Comparison of ENCODE assay signal across 9 cellular contexts in genomic region chr19:3098515-3099346, GRCh38. TPM values are rescaled to one million over a fixed set of nuclear protein-coding genes. Genes with fewer than 3 reads are reported as not detected.
DNase-seq lines count a peak whose midpoint lies in the region; ATAC-seq and TF ChIP-seq lines count a peak whose summit lies in the region.
"Had no signal": no experiment of that assay in that cellular context is flagged by ENCODE, and none has a peak within 500 bp of the region (broad histone marks: within the 10 kb centered on the region; RNA-seq: fewer than 3 reads in every experiment).

No MANE protein-coding gene starts in this region.

- DNase-seq in CD4-positive, alpha-beta memory T cell: peak in 4 of 5 donors; percentile 31 to 43 (median 38)
- DNase-seq in UCSD-AML1 (lab: John Stamatoyannopoulos, UW; ENCODE audit: unreplicated experiment) (peak; percentile 24), fibroblast of the aortic adventitia (ENCODE audit: low read depth) (peak; percentile 38), OCI-M2 (lab: John Stamatoyannopoulos, UW; ENCODE audit: unreplicated experiment) (no peak)
- DNase-seq: NCI-H2107 had no signal

- H3K36me3 Mint-ChIP-seq in CD4-positive, alpha-beta memory T cell: no peaks in the 10 kb centered on the region

- no peaks in the 10 kb centered on the region for H3K36me3 ChIP-seq in CD4-positive, alpha-beta memory T cell (ENCODE audit: insufficient read depth, low read length)
- H3K36me3 ChIP-seq in parathyroid adenoma (ENCODE audit: control insufficient read depth, insufficient read depth, low read length): no peaks in the 10 kb centered on the region

- H3K79me2 ChIP-seq in parathyroid adenoma: peaks cover 87% of the 10 kb centered on the region

- TF ChIP-seq CTCF in fibroblast of the aortic adventitia (IDR thresholded peaks at IDR 0.05; ENCODE audit: insufficient read depth, low read length): no peak
- no peak for TF ChIP-seq CTCF in parathyroid adenoma (IDR thresholded peaks at IDR 0.05)

- CTCF ChIA-PET in CD4-positive, alpha-beta memory T cell (lab: Charles Lee; ENCODE audit: partially characterized antibody): interaction anchor here (1.0 to 1.6 kb wide), 3 partner anchors 10 to 148 kb away, joined by 3 to 6 read pairs (median 5); no protein-coding TSS in a partner anchor

- peaks cover 37% of the 10 kb centered on the region for H3K4me1 ChIP-seq in CD4-positive, alpha-beta memory T cell (ENCODE audit: insufficient read depth, low read length)
- peaks cover 29% of the 10 kb centered on the region for H3K4me1 ChIP-seq in parathyroid adenoma

- peak overlapping the region; percentile 60 to 87 (median 78) for H3K4me3 Mint-ChIP-seq in CD4-positive, alpha-beta memory T cell

- ATAC-seq in GM21515 (IDR thresholded peaks at IDR 0.05; ENCODE audit: unreplicated experiment) (no peak), GM21367 (IDR thresholded peaks at IDR 0.05; ENCODE audit: unreplicated experiment) (no peak), GM18868 (IDR thresholded peaks at IDR 0.05; ENCODE audit: unreplicated experiment) (no peak)

- intact Hi-C loops in CD4-positive, alpha-beta memory T cell (cut with micrococcal nuclease): no loop called here

- H3K27me3 Mint-ChIP-seq in CD4-positive, alpha-beta memory T cell: peaks cover 5 to 18% of the 10 kb centered on the region in 2 donors

- no peak overlapping the region for H3K9ac ChIP-seq in parathyroid adenoma

- POLR2A ChIA-PET in CD4-positive, alpha-beta memory T cell (lab: Charles Lee; ENCODE audit: partially characterized antibody): interaction anchor here (0.7 to 1.6 kb wide), 4 partner anchors 37 to 148 kb away, joined by 3 to 4 read pairs (median 4); no protein-coding TSS in a partner anchor

- H3K27me3 ChIP-seq in CD4-positive, alpha-beta memory T cell (ENCODE audit: insufficient read depth, low read length): peaks cover 6% of the 10 kb centered on the region
- H3K27me3 ChIP-seq in parathyroid adenoma (ENCODE audit: control insufficient read depth, insufficient read depth, low read length): no peaks in the 10 kb centered on the region

- H3K4me2 ChIP-seq in parathyroid adenoma (ENCODE audit: low read length): peak overlapping the region; percentile 62

- no peak overlapping the region for H3K27ac ChIP-seq in CD4-positive, alpha-beta memory T cell (ENCODE audit: low read depth, low read length)
- H3K27ac ChIP-seq in parathyroid adenoma: peak overlapping the region; percentile 33

- no peaks in the 10 kb centered on the region for H3K9me3 Mint-ChIP-seq in CD4-positive, alpha-beta memory T cell

- H3K27ac Mint-ChIP-seq in CD4-positive, alpha-beta memory T cell: peak overlapping the region in 6 of 7 donors; percentile 25 to 69 (median 51)

- no peak overlapping the region for H2AFZ ChIP-seq in parathyroid adenoma

- no peak overlapping the region for H3K4me3 ChIP-seq in CD4-positive, alpha-beta memory T cell (ENCODE audit: low read length in 2 of 2)
- H3K4me3 ChIP-seq in fibroblast of the aortic adventitia (ENCODE audit: low read depth, low read length) (peak overlapping the region; percentile 89), parathyroid adenoma (ENCODE audit: low read depth, low read length) (peak overlapping the region; percentile 27)

- H3K9me3 ChIP-seq in CD4-positive, alpha-beta memory T cell (ENCODE audit: control insufficient read depth in 1 of 2, low read length in 2 of 2): no peaks in the 10 kb centered on the region
- no peaks in the 10 kb centered on the region for H3K9me3 ChIP-seq in parathyroid adenoma (ENCODE audit: control insufficient read depth, low read length)

- peaks cover 18 to 32% (median 24%) of the 10 kb centered on the region in 4 donors for H3K4me1 Mint-ChIP-seq in CD4-positive, alpha-beta memory T cell

RNA-seq across cellular contexts. Expression of gene GNA11, which starts 4.6 kb away (rescaled TPM):
- total RNA-seq in CD4-positive, alpha-beta memory T cell: 1 to 10 TPM; 3.5 to 3.9 TPM
- polyA plus RNA-seq in CD4-positive, alpha-beta memory T cell: under 1 TPM; 0.09 to 0.39 TPM
- total RNA-seq in fibroblast of the aortic adventitia (ENCODE audit: low replicate concordance): 35.1 and 65.4 TPM in 2 replicates

RNA-seq across cellular contexts. Expression of gene TLE5, which starts 36.4 kb away (rescaled TPM):
- total RNA-seq in CD4-positive, alpha-beta memory T cell: 100 to 1,000 TPM; 876 to 900 TPM
- polyA plus RNA-seq in CD4-positive, alpha-beta memory T cell: 100 to 1,000 TPM; 572 to 943 TPM
- total RNA-seq in fibroblast of the aortic adventitia (ENCODE audit: low replicate concordance): 42.2 and 232 TPM in 2 replicates

RNA-seq across cellular contexts. Expression of gene GNA15, which starts 37.1 kb away (rescaled TPM):
- 1 to 10 TPM; 2.5 to 2.8 TPM for total RNA-seq in CD4-positive, alpha-beta memory T cell
- polyA plus RNA-seq in CD4-positive, alpha-beta memory T cell: 1 to 10 TPM; 4.1 to 4.8 TPM
- not detected in 2 replicates for total RNA-seq in fibroblast of the aortic adventitia (ENCODE audit: low replicate concordance)

Comparison
In these comparisons a context has a peak if more than half of its experiments do, and no peak if none do; other contexts are left out.
1. H3K4me3 ChIP-seq: peak in fibroblast of the aortic adventitia (single experiment) and parathyroid adenoma (single experiment); none in CD4-positive, alpha-beta memory T cell (0 of 2).